In genomic region chr1:26083246-26083645, GRCh38 we compare ENCODE assay signal across 19 cellular contexts. TPM values are rescaled to one million over a fixed set of nuclear protein-coding genes. Genes with fewer than 3 reads are reported as not detected.
DNase-seq lines count a peak whose midpoint lies in the region; ATAC-seq and TF ChIP-seq lines count a peak whose summit lies in the region.
"Had no signal": no experiment of that assay in that cellular context is flagged by ENCODE, and none has a peak within 500 bp of the region (broad histone marks: within the 10 kb centered on the region; RNA-seq: fewer than 3 reads in every experiment).

No MANE protein-coding gene starts in this region.

- 75% methylated on average over 4 of the region's 5 CpGs for WGBS in mammary epithelial cell (ENCODE audit: low coverage, missing lambda C conversion rate)
- WGBS in right cardiac atrium, result 38% methylated on average over 5 of the region's 5 CpGs

- H2AFZ ChIP-seq in mammary epithelial cell (ENCODE audit: low read depth, low read length), result no peak overlapping the region

- dilution Hi-C loops in mammary epithelial cell (cut with HindIII; ENCODE audit: low sequenced_read_pairs), result no loop called here

- H3K4me3 ChIP-seq in mammary epithelial cell (replicated peaks in 1 of 3; ENCODE audit: insufficient read depth in 1 of 3, low read depth in 2 of 3, low read length in 3 of 3), result no peak overlapping the region
- no peak overlapping the region for H3K4me3 ChIP-seq in right cardiac atrium (ENCODE audit: low read length)
- H3K4me3 ChIP-seq: prostate gland, vagina had no signal

- BruUV-seq in mammary epithelial cell (replicated peaks; lab: Mats Ljungman, UMichigan), result no TSS peak

- ATAC-seq in Right ventricle myocardium inferior (peak; percentile 82), right cardiac atrium (peak; percentile 78)
- ATAC-seq: naive thymus-derived CD4-positive, alpha-beta T cell had no signal

- CTCF ChIA-PET in mammary epithelial cell (lab: Charles Lee; ENCODE audit: low non-redundant PET), result interaction anchor here (0.7 kb wide), 1 partner anchor 19 kb away, joined by 3 read pairs; no protein-coding TSS in a partner anchor

- H3K4me3 Mint-ChIP-seq in type B pancreatic cell (no peak overlapping the region), CD14-positive monocyte (no peak overlapping the region)
- H3K4me3 Mint-ChIP-seq: activated naive CD4-positive, alpha-beta T cell treated with anti-CD3 and anti-CD28 coated beads, Interleukin-2, amount 50 U/mL, for 24 hours; CD8-positive, alpha-beta memory T cell; naive thymus-derived CD4-positive, alpha-beta T cell had no signal

- H3K9me3 ChIP-seq in mammary epithelial cell (replicated peaks; ENCODE audit: insufficient read depth, low read length) (no peaks in the 10 kb centered on the region), right cardiac atrium (ENCODE audit: control insufficient read depth, low read length) (no peaks in the 10 kb centered on the region)
- H3K9me3 ChIP-seq: prostate gland, vagina had no signal

- H3K4me1 ChIP-seq in mammary epithelial cell (ENCODE audit: insufficient read depth, low read length) (no peaks in the 10 kb centered on the region), right cardiac atrium (ENCODE audit: control insufficient read depth, insufficient read depth, low read length) (no peaks in the 10 kb centered on the region)
- H3K4me1 ChIP-seq: prostate gland, vagina had no signal

- H3K9me3 Mint-ChIP-seq in type B pancreatic cell, result no peaks in the 10 kb centered on the region
- H3K9me3 Mint-ChIP-seq in CD14-positive monocyte, result no peaks in the 10 kb centered on the region
- H3K9me3 Mint-ChIP-seq: activated naive CD4-positive, alpha-beta T cell treated with anti-CD3 and anti-CD28 coated beads, Interleukin-2, amount 50 U/mL, for 24 hours; CD8-positive, alpha-beta memory T cell; naive thymus-derived CD4-positive, alpha-beta T cell had no signal

- H3K36me3 ChIP-seq in mammary epithelial cell (ENCODE audit: insufficient read depth, low read length), result no peaks in the 10 kb centered on the region
- H3K36me3 ChIP-seq: prostate gland, vagina had no signal

- no peaks in the 10 kb centered on the region for H3K36me3 Mint-ChIP-seq in type B pancreatic cell
- H3K36me3 Mint-ChIP-seq in CD14-positive monocyte, result no peaks in the 10 kb centered on the region
- H3K36me3 Mint-ChIP-seq: activated naive CD4-positive, alpha-beta T cell treated with anti-CD3 and anti-CD28 coated beads, Interleukin-2, amount 50 U/mL, for 24 hours; CD8-positive, alpha-beta memory T cell had no signal

- in situ Hi-C loops in mammary epithelial cell (cut with MboI; ENCODE audit: low sequenced_read_pairs in 2 of 2), result no loop called here

- TF ChIP-seq CTCF in mammary epithelial cell (conservative IDR thresholded peaks at IDR 0.05 in 1 of 2, IDR thresholded peaks at IDR 0.05 in 1 of 2; ENCODE audit: extremely low read depth in 1 of 2, insufficient read depth in 1 of 2, low read depth in 1 of 2, low read length in 2 of 2), result no peak
- TF ChIP-seq CTCF in type B pancreatic cell (conservative IDR thresholded peaks at IDR 0.05), result no peak
- TF ChIP-seq CTCF in CD14-positive monocyte (IDR thresholded peaks at IDR 0.05), result no peak

- H3K4me2 ChIP-seq in mammary epithelial cell (ENCODE audit: insufficient read depth, low read depth, low read length), result no peak overlapping the region

- no peaks in the 10 kb centered on the region for H3K79me2 ChIP-seq in mammary epithelial cell (ENCODE audit: insufficient read depth, low read length)

- no peak for DNase-seq in Right ventricle myocardium inferior (ENCODE audit: missing footprints)
- no peak for DNase-seq in cardiac septum (ENCODE audit: low spot score)
- peak; percentile 26 for DNase-seq in mammary epithelial cell
- peak in 1 of 3 donors; percentile 22 for DNase-seq in right cardiac atrium
- no peak for DNase-seq in type B pancreatic cell (ENCODE audit: extremely low spot score, unreplicated experiment)
- no peak for DNase-seq in CD14-positive monocyte (ENCODE audit: low spot score)
- DNase-seq in NCI-H1092 (lab: John Stamatoyannopoulos, UW), result no peak
- no peak for DNase-seq in NCI-H345 treated with DMSO at 0.1 percent for 48 hours (lab: John Stamatoyannopoulos, UW; ENCODE audit: unreplicated experiment)
- DNase-seq: CD8-positive, alpha-beta memory T cell; KG1; naive thymus-derived CD4-positive, alpha-beta T cell; NCI-H1436 treated with DMSO at 0.1 percent for 48 hours; NCI-H510A had no signal

- H3K27me3 ChIP-seq in mammary epithelial cell (ENCODE audit: insufficient read depth, low read length), result no peaks in the 10 kb centered on the region
- no peaks in the 10 kb centered on the region for H3K27me3 ChIP-seq in right cardiac atrium (ENCODE audit: control insufficient read depth, insufficient read depth)
- H3K27me3 ChIP-seq: vagina had no signal

- peaks cover 18% of the 10 kb centered on the region for H3K4me1 Mint-ChIP-seq in type B pancreatic cell (ENCODE audit: unreplicated experiment)
- H3K4me1 Mint-ChIP-seq in CD14-positive monocyte, result peaks cover 1% of the 10 kb centered on the region
- H3K4me1 Mint-ChIP-seq: activated naive CD4-positive, alpha-beta T cell treated with anti-CD3 and anti-CD28 coated beads, Interleukin-2, amount 50 U/mL, for 24 hours; CD8-positive, alpha-beta memory T cell had no signal

- H3K27me3 Mint-ChIP-seq in type B pancreatic cell (peaks cover 4% of the 10 kb centered on the region), CD14-positive monocyte (ENCODE audit: low read depth in 3 of 3) (peaks cover 3 to 22% (median 15%) of the 10 kb centered on the region in 3 donors)

- intact Hi-C loops in Right ventricle myocardium inferior (cut with DNase I) (no loop called here), cardiac septum (cut with DNase I) (loop anchor here (2.0 kb wide), 1 partner anchor 16 kb away; the partner anchor contains the start of gene TRIM63), mammary epithelial cell (cut with micrococcal nuclease) (no loop called here), right cardiac atrium (cut with DNase I) (no loop called here), CD14-positive monocyte (cut with micrococcal nuclease) (no loop called here)

- H3K9ac ChIP-seq in mammary epithelial cell (ENCODE audit: insufficient read depth, low read length), result no peak overlapping the region

- H3K27ac Mint-ChIP-seq in type B pancreatic cell (peak overlapping the region; percentile 48), CD14-positive monocyte (no peak overlapping the region)
- H3K27ac Mint-ChIP-seq: activated naive CD4-positive, alpha-beta T cell treated with anti-CD3 and anti-CD28 coated beads, Interleukin-2, amount 50 U/mL, for 24 hours; CD8-positive, alpha-beta memory T cell; naive thymus-derived CD4-positive, alpha-beta T cell had no signal

- H4K20me1 ChIP-seq in mammary epithelial cell (ENCODE audit: insufficient read depth, low read length), result no peaks in the 10 kb centered on the region

- H3K27ac ChIP-seq in mammary epithelial cell (ENCODE audit: insufficient read depth, low read depth, low read length) (no peak overlapping the region), right cardiac atrium (ENCODE audit: low read length) (peak overlapping the region; percentile 95)
- H3K27ac ChIP-seq: prostate gland, vagina had no signal

RNA-seq across cellular contexts. Expression of gene TRIM63, which starts 15.8 kb away (rescaled TPM):
- total RNA-seq in Right ventricle myocardium inferior, result 212 TPM
- 123 TPM for total RNA-seq in cardiac septum
- not detected for total RNA-seq in mammary epithelial cell
- not detected for polyA plus RNA-seq in mammary epithelial cell
- polyA minus RNA-seq in mammary epithelial cell, result not detected
- 100 to 1,000 TPM; 121 to 194 (median 155) TPM for total RNA-seq in right cardiac atrium
- polyA plus RNA-seq in right cardiac atrium, result 184 TPM
- total RNA-seq in type B pancreatic cell (ENCODE audit: low replicate concordance), result 1.7 and 4.1 TPM in 2 replicates
- polyA plus RNA-seq in CD14-positive monocyte, result not detected
- total RNA-seq: A673; CD8-positive, alpha-beta memory T cell; Daoy; liver; naive thymus-derived CD4-positive, alpha-beta T cell; vagina had no signal
- polyA plus RNA-seq: CD8-positive, alpha-beta memory T cell; naive thymus-derived CD4-positive, alpha-beta T cell had no signal

RNA-seq across cellular contexts. Expression of gene PDIK1L, which starts 28.4 kb away (rescaled TPM):
- total RNA-seq in Right ventricle myocardium inferior, result 4.0 TPM
- 3.5 TPM for total RNA-seq in cardiac septum
- 1 to 10 TPM; 4.2 to 4.8 TPM for total RNA-seq in mammary epithelial cell
- 1.3 TPM for polyA plus RNA-seq in mammary epithelial cell
- polyA minus RNA-seq in mammary epithelial cell, result not detected
- total RNA-seq in right cardiac atrium, result 1 to 10 TPM; 3.7 to 5.2 (median 4.5) TPM
- 1.1 TPM for polyA plus RNA-seq in right cardiac atrium
- total RNA-seq in type B pancreatic cell (ENCODE audit: low replicate concordance), result 14.7 and 18.4 TPM in 2 replicates
- polyA plus RNA-seq in CD14-positive monocyte, result 1 to 10 TPM; 2.3 to 2.5 TPM

RNA-seq across cellular contexts. Expression of gene SLC30A2, which starts 37.3 kb away (rescaled TPM):
- total RNA-seq in Right ventricle myocardium inferior (4.0 TPM), cardiac septum (5.0 TPM), mammary epithelial cell (under 1 TPM in 1 of 2 donors, not detected in 1; under 0.01 TPM), right cardiac atrium (under 1 TPM; 0.24 to 0.48 (median 0.41) TPM), type B pancreatic cell (ENCODE audit: low replicate concordance) (4.4 and 24.4 TPM in 2 replicates)
- polyA plus RNA-seq in mammary epithelial cell (not detected), right cardiac atrium (0.36 TPM), CD14-positive monocyte (not detected)
- polyA minus RNA-seq in mammary epithelial cell, result not detected
- total RNA-seq: A673; CD8-positive, alpha-beta memory T cell; Daoy; naive thymus-derived CD4-positive, alpha-beta T cell; vagina had no signal
- polyA plus RNA-seq: CD8-positive, alpha-beta memory T cell; naive thymus-derived CD4-positive, alpha-beta T cell had no signal

Comparison
In these comparisons a context has a peak if more than half of its experiments do, and no peak if none do; other contexts are left out.
1. RNA of gene TRIM63, which starts 15.8 kb away (total RNA-seq): 212 TPM in Right ventricle myocardium inferior (single experiment), 121 to 194 TPM in right cardiac atrium and 123 TPM in cardiac septum (single experiment); 1.7 to 4.1 TPM in type B pancreatic cell and not detected in mammary epithelial cell; every median in the first group is over 10 times any median in the second.